ENCODE assay signal across 2 cellular contexts in the genomic region with DNA sequence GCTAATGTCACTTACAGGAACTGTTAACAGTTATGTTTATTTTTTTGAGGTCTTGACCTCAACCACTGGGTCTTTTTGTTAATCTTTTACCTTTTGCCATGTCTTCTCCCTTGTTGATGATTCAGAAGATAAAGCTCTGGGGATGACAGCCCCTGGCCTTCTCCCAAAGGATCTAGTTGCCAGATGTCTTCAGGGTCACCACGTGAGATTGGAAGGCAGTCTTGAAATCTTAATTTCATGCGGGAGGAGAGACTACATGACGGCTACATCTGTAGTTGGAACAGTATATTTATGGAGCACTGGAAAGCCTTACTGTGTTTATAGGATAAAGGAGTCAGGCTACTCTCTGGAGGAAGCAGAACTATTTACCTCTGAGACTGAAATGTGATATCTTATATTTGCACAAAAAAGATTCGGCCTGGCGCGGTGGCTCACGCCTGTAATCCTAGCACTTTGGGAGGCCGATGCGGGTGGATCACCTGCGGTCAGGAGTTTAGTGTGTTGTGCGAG.
TF ChIP-seq lines count a peak whose summit lies in the region.

No MANE protein-coding gene starts in this region.

TF ChIP-seq in GM23338, 12 proteins besides CTCF, POLR2A, EP300 and RAD21 (continues in another document):
- TF ChIP-seq NANOG (IDR thresholded peaks at IDR 0.05; ENCODE audit: borderline replicate concordance) (no peak), ZNF462 (CRISPR knock-in tag; IDR thresholded peaks at IDR 0.05) (no peak), CREB1 (CRISPR knock-in tag; IDR thresholded peaks at IDR 0.05; ENCODE audit: low read depth) (no peak), JUNB (IDR thresholded peaks at IDR 0.05; ENCODE audit: unreplicated experiment) (no peak), POLR2AphosphoS5 (IDR thresholded peaks at IDR 0.05; ENCODE audit: low read depth) (no peak), EZH2phosphoT487 (IDR thresholded peaks at IDR 0.05; ENCODE audit: unreplicated experiment) (no peak), REST (IDR thresholded peaks at IDR 0.05; ENCODE audit: unreplicated experiment) (no peak), EZH2 (IDR thresholded peaks at IDR 0.05; ENCODE audit: low read depth, unreplicated experiment) (no peak)
- TF ChIP-seq, protein P1, sequence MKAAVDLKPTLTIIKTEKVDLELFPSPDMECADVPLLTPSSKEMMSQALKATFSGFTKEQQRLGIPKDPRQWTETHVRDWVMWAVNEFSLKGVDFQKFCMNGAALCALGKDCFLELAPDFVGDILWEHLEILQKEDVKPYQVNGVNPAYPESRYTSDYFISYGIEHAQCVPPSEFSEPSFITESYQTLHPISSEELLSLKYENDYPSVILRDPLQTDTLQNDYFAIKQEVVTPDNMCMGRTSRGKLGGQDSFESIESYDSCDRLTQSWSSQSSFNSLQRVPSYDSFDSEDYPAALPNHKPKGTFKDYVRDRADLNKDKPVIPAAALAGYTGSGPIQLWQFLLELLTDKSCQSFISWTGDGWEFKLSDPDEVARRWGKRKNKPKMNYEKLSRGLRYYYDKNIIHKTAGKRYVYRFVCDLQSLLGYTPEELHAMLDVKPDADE (IDR thresholded peaks at IDR 0.05) = no peak

TF ChIP-seq in GM12878, 131 proteins besides CTCF, POLR2A, EP300 and RAD21:
- TF ChIP-seq WRNIP1 (IDR thresholded peaks at IDR 0.05; ENCODE audit: borderline replicate concordance, low read depth, low read length) (no peak), HDGF (IDR thresholded peaks at IDR 0.05) (no peak), USF2 (IDR thresholded peaks at IDR 0.05; ENCODE audit: borderline replicate concordance, low read depth, low read length) (no peak), CEBPZ (IDR thresholded peaks at IDR 0.05; ENCODE audit: low read depth, low read length) (no peak), RBBP5 (conservative IDR thresholded peaks at IDR 0.05) (no peak), FOXK2 (IDR thresholded peaks at IDR 0.05) (no peak)
- TF ChIP-seq, protein P2, sequence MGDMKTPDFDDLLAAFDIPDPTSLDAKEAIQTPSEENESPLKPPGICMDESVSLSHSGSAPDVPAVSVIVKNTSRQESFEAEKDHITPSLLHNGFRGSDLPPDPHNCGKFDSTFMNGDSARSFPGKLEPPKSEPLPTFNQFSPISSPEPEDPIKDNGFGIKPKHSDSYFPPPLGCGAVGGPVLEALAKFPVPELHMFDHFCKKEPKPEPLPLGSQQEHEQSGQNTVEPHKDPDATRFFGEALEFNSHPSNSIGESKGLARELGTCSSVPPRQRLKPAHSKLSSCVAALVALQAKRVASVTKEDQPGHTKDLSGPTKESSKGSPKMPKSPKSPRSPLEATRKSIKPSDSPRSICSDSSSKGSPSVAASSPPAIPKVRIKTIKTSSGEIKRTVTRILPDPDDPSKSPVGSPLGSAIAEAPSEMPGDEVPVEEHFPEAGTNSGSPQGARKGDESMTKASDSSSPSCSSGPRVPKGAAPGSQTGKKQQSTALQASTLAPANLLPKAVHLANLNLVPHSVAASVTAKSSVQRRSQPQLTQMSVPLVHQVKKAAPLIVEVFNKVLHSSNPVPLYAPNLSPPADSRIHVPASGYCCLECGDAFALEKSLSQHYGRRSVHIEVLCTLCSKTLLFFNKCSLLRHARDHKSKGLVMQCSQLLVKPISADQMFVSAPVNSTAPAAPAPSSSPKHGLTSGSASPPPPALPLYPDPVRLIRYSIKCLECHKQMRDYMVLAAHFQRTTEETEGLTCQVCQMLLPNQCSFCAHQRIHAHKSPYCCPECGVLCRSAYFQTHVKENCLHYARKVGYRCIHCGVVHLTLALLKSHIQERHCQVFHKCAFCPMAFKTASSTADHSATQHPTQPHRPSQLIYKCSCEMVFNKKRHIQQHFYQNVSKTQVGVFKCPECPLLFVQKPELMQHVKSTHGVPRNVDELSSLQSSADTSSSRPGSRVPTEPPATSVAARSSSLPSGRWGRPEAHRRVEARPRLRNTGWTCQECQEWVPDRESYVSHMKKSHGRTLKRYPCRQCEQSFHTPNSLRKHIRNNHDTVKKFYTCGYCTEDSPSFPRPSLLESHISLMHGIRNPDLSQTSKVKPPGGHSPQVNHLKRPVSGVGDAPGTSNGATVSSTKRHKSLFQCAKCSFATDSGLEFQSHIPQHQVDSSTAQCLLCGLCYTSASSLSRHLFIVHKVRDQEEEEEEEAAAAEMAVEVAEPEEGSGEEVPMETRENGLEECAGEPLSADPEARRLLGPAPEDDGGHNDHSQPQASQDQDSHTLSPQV (IDR thresholded peaks at IDR 0.05) = no peak
